ENCODE assay signal across 9 cellular contexts in the genomic region with DNA sequence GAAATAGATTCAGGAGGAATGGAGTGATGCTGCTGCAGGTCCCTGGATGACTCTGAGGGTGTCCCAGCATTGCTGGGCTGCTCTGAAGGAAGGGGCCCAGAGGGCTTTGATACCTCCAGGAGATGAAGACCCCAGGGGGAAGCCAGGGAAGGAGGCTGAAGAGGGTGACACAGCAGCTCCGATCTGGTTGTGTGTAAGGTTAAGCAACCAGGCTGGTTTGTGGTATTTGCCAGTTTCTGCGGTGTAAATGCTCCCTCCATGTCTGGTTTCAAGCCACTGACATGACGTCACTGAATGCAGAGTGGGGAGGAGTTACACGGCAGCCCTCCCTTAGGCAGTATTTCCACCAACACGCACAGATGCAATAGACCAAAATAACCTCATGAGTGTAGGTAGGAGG. TPM values are rescaled to one million over a fixed set of nuclear protein-coding genes. Genes with fewer than 3 reads are reported as not detected.
DNase-seq lines count a peak whose midpoint lies in the region; ATAC-seq, FAIRE-seq and TF ChIP-seq lines count a peak whose summit lies in the region.
"Had no signal": no experiment of that assay in that cellular context is flagged by ENCODE, and none has a peak within 500 bp of the region (broad histone marks: within the 10 kb centered on the region; RNA-seq: fewer than 3 reads in every experiment).

No MANE protein-coding gene starts in this region.

- H3K4me3 ChIP-seq in K562 = no peak overlapping the region
- H3K4me3 ChIP-seq: mucosa of descending colon had no signal

- POLR2A ChIA-PET in K562 (lab: Yijun Ruan, JAX) = interaction anchor here (0.8 kb wide), 1 partner anchor 66 kb away, joined by 3 read pairs; no protein-coding TSS in a partner anchor

- TF ChIP-seq POLR2A in K562 (conservative IDR thresholded peaks at IDR 0.05) = no peak

- no peak overlapping the region for H2AFZ ChIP-seq in K562 (ENCODE audit: low read depth, low read length)

- no peak overlapping the region for H3K4me2 ChIP-seq in K562 (ENCODE audit: insufficient read depth, low read length)

- no peak overlapping the region for H3K27ac ChIP-seq in K562 (ENCODE audit: extremely low read depth, low read depth, low read length)

- TF ChIP-seq CTCF in K562 (IDR thresholded peaks at IDR 0.05 in 2 of 3, conservative IDR thresholded peaks at IDR 0.05 in 1 of 3; ENCODE audit: insufficient read depth in 2 of 3, low read depth in 1 of 3, low read length in 3 of 3) = no peak

- ATAC-seq in K562 = peak; percentile 66
- ATAC-seq in GM19351 (IDR thresholded peaks at IDR 0.05; ENCODE audit: unreplicated experiment) = no peak
- no peak for ATAC-seq in HG03280 (IDR thresholded peaks at IDR 0.05; ENCODE audit: unreplicated experiment)
- ATAC-seq: mucosa of descending colon had no signal

- no peak for TF ChIP-seq RAD21 in K562 (CRISPR knock-in tag; conservative IDR thresholded peaks at IDR 0.05 in 1 of 2, IDR thresholded peaks at IDR 0.05 in 1 of 2)

- no peaks in the 10 kb centered on the region for H3K9me3 ChIP-seq in K562 (replicated peaks; ENCODE audit: control insufficient read depth, insufficient read depth, low read depth, low read length)
- H3K9me3 ChIP-seq: mucosa of descending colon had no signal

- no peaks in the 10 kb centered on the region for H3K36me3 ChIP-seq in K562 (ENCODE audit: control insufficient read depth, insufficient read depth, low read length)

- WGBS in K562 (ENCODE audit: insufficient coverage, low coverage, missing lambda C conversion rate) = 3% methylated on average over 5 of the region's 5 CpGs

- peaks cover 14% of the 10 kb centered on the region; the same call in 1 of the 2 replicates for H4K20me1 ChIP-seq in K562 (replicated peaks; ENCODE audit: control insufficient read depth, insufficient read depth, low read length)

- no peaks in the 10 kb centered on the region for H3K9me1 ChIP-seq in K562 (ENCODE audit: control insufficient read depth, insufficient read depth, low read length)

- H3K9ac ChIP-seq in K562 (ENCODE audit: insufficient read depth in 1 of 2, low read depth in 2 of 2, low read length in 2 of 2) = no peak overlapping the region

- H3K27me3 ChIP-seq in K562 (ENCODE audit: control insufficient read depth in 2 of 2, insufficient read depth in 2 of 2, low read length in 2 of 2) = peaks cover 15 to 64% of the 10 kb centered on the region in 2 experiments

- CTCF ChIA-PET in K562 (lab: Yijun Ruan, JAX; ENCODE audit: low intra/inter-chr PET ratio) = no interaction called here

- H3K79me2 ChIP-seq in K562 (ENCODE audit: control insufficient read depth, insufficient read depth, low read length) = no peaks in the 10 kb centered on the region

- FAIRE-seq in K562 (lab: Jason Lieb, UNC) = no peak

- no TSS peak for BruUV-seq in K562 (replicated peaks; lab: Mats Ljungman, UMichigan)

- H3K4me1 ChIP-seq in K562 (replicated peaks in 1 of 2; ENCODE audit: control insufficient read depth in 2 of 2, insufficient read depth in 2 of 2, low read length in 2 of 2) = peaks cover 0 to 4% of the 10 kb centered on the region in 2 experiments; a peak in 2 of 5 replicates

- TF ChIP-seq EP300 in K562 (IDR thresholded peaks at IDR 0.05; ENCODE audit: low read length) = no peak

- in situ Hi-C loops in K562 (cut with MboI) = loop anchor here (10.0 kb wide), 3 partner anchors 128 to 598 kb away; partner anchors contain the start of gene COL27A1

- DNase-seq in GDM1 (lab: John Stamatoyannopoulos, UW) (peak; percentile 10), MV-4-11 (lab: John Stamatoyannopoulos, UW) (peak; percentile 86), K562 (ENCODE audit: extremely low read depth in 1 of 4, low spot score in 3 of 4) (no peak), non-pigmented ciliary epithelial cell (ENCODE audit: low read depth) (peak; percentile 75), NCI-H1105 (lab: John Stamatoyannopoulos, UW) (no peak)
- DNase-seq: NCI-H82 had no signal

- intact Hi-C loops in K562 (cut with micrococcal nuclease) = no loop called here

TF ChIP-seq in K562, 482 proteins besides CTCF, POLR2A, EP300 and RAD21 (continues in another document):
- TF ChIP-seq ATF3 (IDR thresholded peaks at IDR 0.05) (peak; percentile 69), ATF3 (CRISPR knock-in tag; conservative IDR thresholded peaks at IDR 0.05) (no peak), ZNF232 (CRISPR knock-in tag; IDR thresholded peaks at IDR 0.05) (no peak), PHF21A (IDR thresholded peaks at IDR 0.05; ENCODE audit: borderline replicate concordance, low read depth) (no peak), CBFA2T2 (conservative IDR thresholded peaks at IDR 0.05) (no peak), PHB (CRISPR knock-in tag; IDR thresholded peaks at IDR 0.05) (no peak), EP400 (IDR thresholded peaks at IDR 0.05) (no peak), SIRT6 (IDR thresholded peaks at IDR 0.05; ENCODE audit: low read depth, low read length) (no peak), ATF7 (IDR thresholded peaks at IDR 0.05) (peak; percentile 72; the same call in 1 of the 2 replicates), POLR3A (IDR thresholded peaks at IDR 0.05; ENCODE audit: borderline replicate concordance, extremely low read depth, insufficient read depth, insufficient read length) (no peak)
- TF ChIP-seq, protein P1, sequence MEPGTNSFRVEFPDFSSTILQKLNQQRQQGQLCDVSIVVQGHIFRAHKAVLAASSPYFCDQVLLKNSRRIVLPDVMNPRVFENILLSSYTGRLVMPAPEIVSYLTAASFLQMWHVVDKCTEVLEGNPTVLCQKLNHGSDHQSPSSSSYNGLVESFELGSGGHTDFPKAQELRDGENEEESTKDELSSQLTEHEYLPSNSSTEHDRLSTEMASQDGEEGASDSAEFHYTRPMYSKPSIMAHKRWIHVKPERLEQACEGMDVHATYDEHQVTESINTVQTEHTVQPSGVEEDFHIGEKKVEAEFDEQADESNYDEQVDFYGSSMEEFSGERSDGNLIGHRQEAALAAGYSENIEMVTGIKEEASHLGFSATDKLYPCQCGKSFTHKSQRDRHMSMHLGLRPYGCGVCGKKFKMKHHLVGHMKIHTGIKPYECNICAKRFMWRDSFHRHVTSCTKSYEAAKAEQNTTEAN (CRISPR knock-in tag; IDR thresholded peaks at IDR 0.05) = no peak
- TF ChIP-seq, protein P2, sequence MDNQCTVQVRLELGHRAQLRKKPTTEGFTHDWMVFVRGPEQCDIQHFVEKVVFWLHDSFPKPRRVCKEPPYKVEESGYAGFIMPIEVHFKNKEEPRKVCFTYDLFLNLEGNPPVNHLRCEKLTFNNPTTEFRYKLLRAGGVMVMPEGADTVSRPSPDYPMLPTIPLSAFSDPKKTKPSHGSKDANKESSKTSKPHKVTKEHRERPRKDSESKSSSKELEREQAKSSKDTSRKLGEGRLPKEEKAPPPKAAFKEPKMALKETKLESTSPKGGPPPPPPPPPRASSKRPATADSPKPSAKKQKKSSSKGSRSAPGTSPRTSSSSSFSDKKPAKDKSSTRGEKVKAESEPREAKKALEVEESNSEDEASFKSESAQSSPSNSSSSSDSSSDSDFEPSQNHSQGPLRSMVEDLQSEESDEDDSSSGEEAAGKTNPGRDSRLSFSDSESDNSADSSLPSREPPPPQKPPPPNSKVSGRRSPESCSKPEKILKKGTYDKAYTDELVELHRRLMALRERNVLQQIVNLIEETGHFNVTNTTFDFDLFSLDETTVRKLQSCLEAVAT (IDR thresholded peaks at IDR 0.05) = no peak

RNA-seq across cellular contexts. Expression of gene ORM1, which starts 40.0 kb away (rescaled TPM):
- total RNA-seq in K562 (2011; cell fraction: chromatin; rRNA removed; ENCODE audit: low replicate concordance) = not detected in 2 replicates
- not detected in 2 replicates for total RNA-seq in K562 (2011; cell fraction: nucleolus; rRNA removed)
- total RNA-seq in K562 (2011; cell fraction: nucleoplasm; rRNA removed) = not detected in 2 replicates
- not detected in 2 replicates for total RNA-seq in K562 (2014; rRNA removed)
- total RNA-seq in K562 (2014; rRNA removed; fragmentation: Illumina TruSeq; extraction: Trizol) = not detected in 2 replicates
- total RNA-seq in K562 (2015; rRNA removed; fragmentation: Illumina TruSeq; extraction: Trizol) = not detected in 2 replicates
- total RNA-seq in K562 (2021) = 2.9 and 3.4 TPM in 2 replicates
- not detected in 2 replicates for polyA plus RNA-seq in K562 (2011; rRNA removed)
- not detected in 2 replicates for polyA plus RNA-seq in K562 (2011; cell fraction: cytosol; rRNA removed)
- polyA plus RNA-seq in K562 (2011; cell fraction: nucleus; rRNA removed) = not detected in 2 replicates
- not detected in 2 replicates for polyA plus RNA-seq in K562 (2012)
- not detected in 2 replicates for polyA plus RNA-seq in K562 (2014; fragmentation: Illumina TruSeq; extraction: Trizol)
- not detected for polyA plus RNA-seq in K562 (2014; fragmentation: Nextera tagmentation; extraction: Ambion mirVana)
- not detected in 2 replicates for polyA plus RNA-seq in K562 (2014; rRNA removed)
- not detected in 2 replicates for polyA minus RNA-seq in K562 (2011; rRNA and poly(A)+ RNA removed)
- polyA minus RNA-seq in K562 (2011; cell fraction: cytosol; rRNA and poly(A)+ RNA removed) = not detected in 2 replicates
- polyA minus RNA-seq in K562 (2011; cell fraction: nucleus; rRNA and poly(A)+ RNA removed) = not detected in 2 replicates

RNA-seq across cellular contexts. Expression of gene ORM2, which starts 46.7 kb away (rescaled TPM):
- not detected in 2 replicates for total RNA-seq in K562 (2011; cell fraction: chromatin; rRNA removed; ENCODE audit: low replicate concordance)
- total RNA-seq in K562 (2011; cell fraction: nucleolus; rRNA removed) = not detected in 2 replicates
- total RNA-seq in K562 (2011; cell fraction: nucleoplasm; rRNA removed) = not detected in 2 replicates
- not detected in 2 replicates for total RNA-seq in K562 (2014; rRNA removed)
- not detected in 2 replicates for total RNA-seq in K562 (2014; rRNA removed; fragmentation: Illumina TruSeq; extraction: Trizol)
- total RNA-seq in K562 (2015; rRNA removed; fragmentation: Illumina TruSeq; extraction: Trizol) = not detected in 2 replicates
- 0.98 and 1.5 TPM in 2 replicates for total RNA-seq in K562 (2021)
- polyA plus RNA-seq in K562 (2011; rRNA removed) = not detected in 2 replicates
- polyA plus RNA-seq in K562 (2011; cell fraction: cytosol; rRNA removed) = not detected in 2 replicates
- polyA plus RNA-seq in K562 (2011; cell fraction: nucleus; rRNA removed) = not detected in 2 replicates
- not detected in 2 replicates for polyA plus RNA-seq in K562 (2012)
- not detected in 2 replicates for polyA plus RNA-seq in K562 (2014; fragmentation: Illumina TruSeq; extraction: Trizol)
- polyA plus RNA-seq in K562 (2014; fragmentation: Nextera tagmentation; extraction: Ambion mirVana) = not detected
- polyA plus RNA-seq in K562 (2014; rRNA removed) = not detected in 2 replicates
- not detected in 2 replicates for polyA minus RNA-seq in K562 (2011; rRNA and poly(A)+ RNA removed)
- 2.5 TPM in 1 of 2 replicates, not detected in the other for polyA minus RNA-seq in K562 (2011; cell fraction: cytosol; rRNA and poly(A)+ RNA removed)
- polyA minus RNA-seq in K562 (2011; cell fraction: nucleus; rRNA and poly(A)+ RNA removed) = not detected in 2 replicates

Comparison
In these comparisons a context has a peak if more than half of its experiments do, and no peak if none do; other contexts are left out.
1. DNase-seq: peak in GDM1 (single experiment), MV-4-11 (single experiment) and non-pigmented ciliary epithelial cell (single experiment); none in K562 (0 of 4) and NCI-H1105 (single experiment).